8 cellular contexts compared by ENCODE assay signal in the genomic region with DNA sequence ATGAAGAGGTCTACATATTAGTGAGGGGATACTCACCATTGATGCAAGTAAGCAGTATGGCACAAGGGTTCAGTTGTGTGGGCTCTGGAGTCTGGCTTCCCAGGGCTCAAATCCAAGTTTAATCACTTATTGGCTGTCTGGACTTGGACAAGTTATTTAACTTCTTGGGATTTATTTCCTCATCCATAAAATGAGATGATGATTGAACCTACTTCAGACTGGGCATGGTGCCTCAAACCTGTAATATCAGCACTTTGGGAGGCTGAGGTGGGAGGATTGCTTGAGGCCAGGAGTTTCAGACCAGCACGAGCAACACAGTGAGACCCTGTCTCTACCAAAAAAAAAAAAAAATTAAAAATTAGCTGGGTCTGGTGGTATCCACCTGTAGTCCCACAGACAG.
"Had no signal": no experiment of that assay in that cellular context is flagged by ENCODE, and none has a peak within 500 bp of the region (broad histone marks: within the 10 kb centered on the region; RNA-seq: fewer than 3 reads in every experiment).

No MANE protein-coding gene starts in this region.

- H3K4me3 ChIP-seq: GM12878 had no signal

- ATAC-seq: GM12878 had no signal

- FAIRE-seq: G401.6, GM12878, GM12891, GM12892, GM18507, GM19239 had no signal

- DNase-seq: GDM1, GF-D8 had no signal
